ENCODE assay signal across 25 cellular contexts in genomic region chr6:30970946-30971345, GRCh38.
"Had no signal": no experiment of that assay in that cellular context is flagged by ENCODE, and none has a peak within 500 bp of the region (broad histone marks: within the 10 kb centered on the region; RNA-seq: fewer than 3 reads in every experiment).

No MANE protein-coding gene starts in this region.

- H3K27ac ChIP-seq: adrenal gland, body of pancreas, coronary artery, dorsolateral prefrontal cortex had no signal

- ATAC-seq: activated CD4-positive, alpha-beta T cell treated with anti-CD3 and anti-CD28 coated beads for 36 hours; activated CD8-positive, alpha-beta memory T cell treated with anti-CD3 and anti-CD28 coated beads, Interleukin-2, amount 10 ng/mL, durations not matched to agents 7 days and 5 days; activated CD8-positive, alpha-beta T cell treated with anti-CD3 and anti-CD28 coated beads, Interleukin-2, amount 10 ng/mL, durations not matched to agents 7 days and 5 days; activated naive CD8-positive, alpha-beta T cell treated with anti-CD3 and anti-CD28 coated beads, Interleukin-2, amount 50 U/mL, for 24 hours; body of pancreas; effector memory CD8-positive, alpha-beta T cell; esophagus mucosa had no signal

- H3K4me3 ChIP-seq: adrenal gland, body of pancreas, coronary artery, dorsolateral prefrontal cortex had no signal

- DNase-seq: activated CD4-positive, alpha-beta memory T cell treated with anti-CD3 and anti-CD28 coated beads for 36 hours; activated CD4-positive, alpha-beta T cell treated with anti-CD3 and anti-CD28 coated beads for 36 hours; activated CD4-positive, alpha-beta T cell treated with anti-CD3 and anti-CD28 coated beads, Interleukin-2, amount 10 ng/mL, durations not matched to agents 24 days and 14 days; activated CD4-positive, CD25-positive, alpha-beta regulatory T cell; activated CD4-positive, CD25-positive, alpha-beta regulatory T cell treated with anti-CD3 and anti-CD28 coated beads, Interleukin-2, amount 50 U/mL, for 72 hours; activated CD8-positive, alpha-beta memory T cell treated with anti-CD3 and anti-CD28 coated beads, Interleukin-2, amount 10 ng/mL, durations not matched to agents 7 days and 5 days; activated CD8-positive, alpha-beta memory T cell treated with anti-CD3 and anti-CD28 coated beads, Interleukin-2, amount 50 U/mL, for 4 hours; activated CD8-positive, alpha-beta T cell treated with anti-CD3 and anti-CD28 coated beads, Interleukin-2, amount 10 ng/mL, durations not matched to agents 7 days and 5 days; activated effector memory CD4-positive, alpha-beta T cell treated with anti-CD3 and anti-CD28 coated beads, Interleukin-2, amount 50 U/mL, for 16 hours; activated naive CD4-positive, alpha-beta T cell treated with anti-CD3 and anti-CD28 coated beads for 36 hours; activated naive CD8-positive, alpha-beta T cell treated with anti-CD3 and anti-CD28 coated beads for 36 hours; activated naive CD8-positive, alpha-beta T cell treated with anti-CD3 and anti-CD28 coated beads, Interleukin-2, amount 50 U/mL, for 24 hours; activated T-cell treated with anti-CD3 and anti-CD28 coated beads, Interleukin-2, amount 50 U/mL, for 1 hour; activated T-cell treated with anti-CD3 and anti-CD28 coated beads, Interleukin-2, amount 50 U/mL, for 48 hours; adrenal gland; amygdala; aorta; body of pancreas; dorsolateral prefrontal cortex; effector memory CD8-positive, alpha-beta T cell; foreskin fibroblast; head of caudate nucleus; T-helper 2 cell had no signal
